In the genomic region with DNA sequence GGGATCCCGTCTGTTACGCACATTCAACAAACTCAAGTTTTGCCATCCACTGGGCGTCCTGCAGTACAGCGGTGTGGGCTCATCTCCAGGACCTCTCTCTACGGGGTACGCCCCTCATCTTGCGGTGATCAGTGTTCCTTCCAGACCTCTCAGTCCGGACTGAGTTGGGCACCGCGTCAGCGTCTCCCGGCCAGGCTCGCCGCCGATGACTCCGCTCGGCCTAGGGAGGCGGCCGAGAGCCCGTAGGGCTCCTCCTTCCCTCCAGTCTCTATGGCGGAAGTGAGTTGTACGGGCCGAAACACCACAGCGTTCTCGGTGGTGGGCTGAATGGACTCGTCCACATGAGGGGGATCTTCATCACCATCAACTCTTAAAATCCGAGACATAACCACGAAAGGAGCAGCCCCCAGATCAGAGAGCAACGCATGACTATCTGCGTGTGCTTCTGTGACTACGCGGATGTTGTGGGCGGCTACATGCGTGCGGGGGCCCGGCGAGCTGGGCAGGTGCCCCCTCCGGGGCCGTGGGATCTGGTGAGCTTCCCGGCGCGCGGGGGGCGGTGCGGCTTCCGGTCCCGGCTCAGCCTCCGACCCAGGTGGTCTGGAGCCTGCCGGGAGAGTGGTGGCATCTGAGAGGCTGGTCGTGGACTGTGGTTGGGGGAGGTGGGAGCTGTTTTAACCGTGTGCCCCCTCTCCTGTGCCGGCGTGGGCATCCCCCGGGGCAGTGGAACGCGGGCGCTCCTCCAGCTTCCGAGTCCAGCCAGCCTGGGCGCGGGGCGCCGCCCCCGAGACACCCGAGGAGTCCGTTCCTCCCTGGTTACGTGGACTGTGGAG, we compare ENCODE assay signal across 8 cellular contexts. TPM values are rescaled to one million over a fixed set of nuclear protein-coding genes. Genes with fewer than 3 reads are reported as not detected.
A peak's percentile ranks its signal among the peaks of the same experiment; 100 is the strongest.
DNase-seq lines count a peak whose midpoint lies in the region; ATAC-seq and TF ChIP-seq lines count a peak whose summit lies in the region.

A gene with protein sequence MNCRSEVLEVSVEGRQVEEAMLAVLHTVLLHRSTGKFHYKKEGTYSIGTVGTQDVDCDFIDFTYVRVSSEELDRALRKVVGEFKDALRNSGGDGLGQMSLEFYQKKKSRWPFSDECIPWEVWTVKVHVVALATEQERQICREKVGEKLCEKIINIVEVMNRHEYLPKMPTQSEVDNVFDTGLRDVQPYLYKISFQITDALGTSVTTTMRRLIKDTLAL (plus strand): TSS at position 569 of the 833 bp plus-strand sequence. CDS start 3,673 bp downstream, outside the sequence.

- CTCF ChIA-PET in activated B cell treated with CpG ODN at 0.5 μM for 24 hours (lab: Charles Lee), result interaction anchor here (0.7 to 7.0 kb wide), 12 partner anchors 9 to 89 kb away, joined by 3 to 89 read pairs (median 4); a partner anchor contains a TSS

- H3K27ac ChIP-seq in caudate nucleus (ENCODE audit: low read depth, low read length) (peak within 1 kb of the TSS; percentile 96), spleen (peak within 1 kb of the TSS; percentile 86 to 96 (median 93))

- no peaks in the 10 kb centered on the region for H3K27me3 Mint-ChIP-seq in activated B cell treated with CpG ODN at 0.5 μM for 24 hours

- H3K9me3 Mint-ChIP-seq in activated B cell treated with CpG ODN at 0.5 μM for 24 hours, result no peaks in the 10 kb centered on the region

- H3K4me1 ChIP-seq in spleen, result peaks cover 23 to 53% (median 49%) of the 10 kb centered on the region in 6 donors

- ATAC-seq in HG03196 (IDR thresholded peaks at IDR 0.05; ENCODE audit: unreplicated experiment), result peak; percentile 89
- ATAC-seq in activated B cell treated with CpG ODN at 0.5 μM for 24 hours (ENCODE audit: low read depth), result peak; percentile 94

- TF ChIP-seq POLR2A in GM18951 (IDR thresholded peaks at IDR 0.05; ENCODE audit: extremely low read depth, insufficient read depth, insufficient read length) (peak; percentile 86), spleen (IDR thresholded peaks at IDR 0.05) (peak in 1 of 3 donors; percentile 67)

- WGBS in spleen, 5 donors, result 0 to 1% (median 0%) methylated on average over 33 to 66 of the region's 66 CpGs

- POLR2A ChIA-PET in activated B cell treated with CpG ODN at 0.5 μM for 24 hours (lab: Charles Lee), result interaction anchor here (0.5 to 7.8 kb wide), 19 partner anchors 10 to 1959 kb away, joined by 3 to 99 read pairs (median 5); a partner anchor contains a TSS

- intact Hi-C loops in activated B cell treated with CpG ODN at 0.5 μM for 24 hours (cut with micrococcal nuclease) (loop anchor here (1.0 kb wide), 5 partner anchors 12 to 49 kb away; a partner anchor contains a TSS), spleen (cut with DNase I; ENCODE audit: low total_unique reads) (no loop called here)

- H3K4me1 Mint-ChIP-seq in activated B cell treated with CpG ODN at 0.5 μM for 24 hours, result peaks cover 48% of the 10 kb centered on the region

- no peaks in the 10 kb centered on the region for H3K27me3 ChIP-seq in spleen (replicated peaks in 1 of 7)

- peak within 1 kb of the TSS; percentile 87 for H3K4me3 Mint-ChIP-seq in activated B cell treated with CpG ODN at 0.5 μM for 24 hours

- H3K36me3 Mint-ChIP-seq in activated B cell treated with CpG ODN at 0.5 μM for 24 hours (ENCODE audit: low read depth), result peaks cover 26% of the 10 kb centered on the region

- peaks cover 0 to 33% (median 10%) of the 10 kb centered on the region in 6 donors for H3K36me3 ChIP-seq in spleen

- peak; percentile 77 for TF ChIP-seq CTCF in AG10803 (conservative IDR thresholded peaks at IDR 0.05; ENCODE audit: low read length)
- peak; percentile 31 for TF ChIP-seq CTCF in activated B cell treated with CpG ODN at 0.5 μM for 24 hours (IDR thresholded peaks at IDR 0.05)
- TF ChIP-seq CTCF in spleen (IDR thresholded peaks at IDR 0.05 in 8 of 11, conservative IDR thresholded peaks at IDR 0.05 in 3 of 11), result peak in 10 of 11 experiments; percentile 35 to 89 (median 74)

- peak within 1 kb of the TSS; percentile 99 for H3K4me3 ChIP-seq in AG10803 (ENCODE audit: low read length)
- H3K4me3 ChIP-seq in spleen, result peak within 1 kb of the TSS; percentile 88 to 99 (median 97)

- DNase-seq in AG10803 (ENCODE audit: low read depth) (peak; percentile 96), NCI-H226 (peak; percentile 95), activated B cell treated with CpG ODN at 0.5 μM for 24 hours (peak; percentile 87), caudate nucleus (lab: John Stamatoyannopoulos, UW) (peak in 59 of 61 donors; percentile 57 to 97 (median 91)), inferior parietal cortex (ENCODE audit: extremely low spot score) (peak; percentile 94), spleen (peak; percentile 97)

- peak within 1 kb of the TSS; percentile 96 for H3K27ac Mint-ChIP-seq in activated B cell treated with CpG ODN at 0.5 μM for 24 hours

- no peaks in the 10 kb centered on the region for H3K9me3 ChIP-seq in spleen

- in situ Hi-C loops in GM18951 (cut with MboI; ENCODE audit: low sequenced_read_pairs, unreplicated experiment), result no loop called here

RNA-seq across cellular contexts. Expression of the gene that starts here (rescaled TPM):
- 25.6 and 32.5 TPM in 2 replicates for total RNA-seq in activated B cell treated with CpG ODN at 0.5 μM for 24 hours
- total RNA-seq in spleen, result 10 to 100 TPM; 23.5 to 40.1 (median 32.3) TPM
- polyA plus RNA-seq in spleen, result 10 to 100 TPM; 32.0 to 81.1 (median 35.3) TPM

Comparison
In these comparisons a context has a peak if more than half of its experiments do, and no peak if none do; other contexts are left out.
1. Peak in every context shown above with its lines: DNase-seq, ATAC-seq, H3K4me3 ChIP-seq and H3K27ac ChIP-seq.